Comparison of ENCODE assay signal across 12 cellular contexts in genomic region chr2:200786423-200786822, GRCh38. TPM values are rescaled to one million over a fixed set of nuclear protein-coding genes. Genes with fewer than 3 reads are reported as not detected.
A peak's percentile ranks its signal among the peaks of the same experiment; 100 is the strongest.
DNase-seq lines count a peak whose midpoint lies in the region; ATAC-seq, FAIRE-seq and TF ChIP-seq lines count a peak whose summit lies in the region.
"Had no signal": no experiment of that assay in that cellular context is flagged by ENCODE, and none has a peak within 500 bp of the region (broad histone marks: within the 10 kb centered on the region; RNA-seq: fewer than 3 reads in every experiment).

No MANE protein-coding gene starts in this region.

- TF ChIP-seq POLR2A in A549 (IDR thresholded peaks at IDR 0.05; ENCODE audit: low read length): no peak
- no peak for TF ChIP-seq POLR2A in IMR-90 (IDR thresholded peaks at IDR 0.05; ENCODE audit: low read depth, low read length)

- peak in 1 of 2 experiments; percentile 25; a peak in 1 of 5 replicates for TF ChIP-seq RAD21 in A549 (conservative IDR thresholded peaks at IDR 0.05 in 1 of 2, IDR thresholded peaks at IDR 0.05 in 1 of 2)
- no peak for TF ChIP-seq RAD21 in IMR-90 (IDR thresholded peaks at IDR 0.05; ENCODE audit: low read length)

- H3K4ac ChIP-seq in IMR-90 (ENCODE audit: low read depth, low read length): peak overlapping the region; percentile 73; the same call in 1 of the 2 replicates

- H3K36me3 ChIP-seq in IMR-90 (ENCODE audit: control insufficient read depth, insufficient read depth, low read length) (no peaks in the 10 kb centered on the region), keratinocyte (ENCODE audit: control insufficient read depth in 2 of 2, extremely low read depth in 1 of 2, insufficient read depth in 2 of 2, low read length in 2 of 2) (no peaks in the 10 kb centered on the region)
- H3K36me3 ChIP-seq: spleen had no signal

- H4K20me1 ChIP-seq in IMR-90 (ENCODE audit: insufficient read depth, low read length): no peaks in the 10 kb centered on the region; the same call in 1 of the 2 replicates
- no peaks in the 10 kb centered on the region for H4K20me1 ChIP-seq in keratinocyte (ENCODE audit: control insufficient read depth, extremely low read depth, insufficient read depth, low read length)

- WGBS in A549 (ENCODE audit: missing lambda C conversion rate): 2% methylated on average over 2 of the region's 2 CpGs
- no CpG with 5 or more reads among the region's 2 CpGs for WGBS in IMR-90 (ENCODE audit: extremely low coverage in 2 of 2, insufficient read length in 1 of 2), 2 experiments

- H3K4me1 ChIP-seq in A549 (peaks cover 46% of the 10 kb centered on the region), IMR-90 (ENCODE audit: control insufficient read depth, insufficient read depth, low read length) (peaks cover 12% of the 10 kb centered on the region), keratinocyte (ENCODE audit: control insufficient read depth, extremely low read depth, insufficient read depth, low read length) (peaks cover 36% of the 10 kb centered on the region)
- H3K4me1 ChIP-seq: spleen had no signal

- peak overlapping the region; percentile 58 to 69 for H4K8ac ChIP-seq in IMR-90 (ENCODE audit: low read depth in 2 of 2, low read length in 2 of 2)

- peak overlapping the region; percentile 62; the same call in 1 of the 2 replicates for H3K14ac ChIP-seq in IMR-90 (replicated peaks; ENCODE audit: low read depth, low read length)

- H2BK20ac ChIP-seq in IMR-90 (ENCODE audit: low read depth, low read length): peak overlapping the region; percentile 84

- H3K4me2 ChIP-seq in A549 (peak overlapping the region; percentile 79), IMR-90 (ENCODE audit: low read depth, low read length) (peak overlapping the region; percentile 72), keratinocyte (ENCODE audit: control insufficient read depth, extremely low read depth, insufficient read depth, low read depth, low read length) (peak overlapping the region; percentile 81)

- peak in 1 of 2 experiments; percentile 69 for DNase-seq in A549 (ENCODE audit: low read depth in 1 of 2, low spot score in 1 of 2)
- peak; percentile 75 for DNase-seq in IMR-90
- peak; percentile 46 for DNase-seq in astrocyte of the hippocampus (ENCODE audit: low read depth, low spot score)
- no peak for DNase-seq in keratinocyte (ENCODE audit: low read depth, low spot score)
- no peak for DNase-seq in retina
- DNase-seq in GM20000 (ENCODE audit: low spot score): no peak
- no peak for DNase-seq in SKM-1 (lab: John Stamatoyannopoulos, UW; ENCODE audit: unreplicated experiment)
- DNase-seq: activated CD8-positive, alpha-beta memory T cell treated with anti-CD3 and anti-CD28 coated beads, Interleukin-2, amount 50 U/mL, for 4 hours; Kasumi-1; NCI-H524; spleen had no signal

- peak overlapping the region; percentile 88; the same call in 1 of the 2 replicates for H3K18ac ChIP-seq in IMR-90 (ENCODE audit: low read depth, low read length)

- no peak overlapping the region for H2AK9ac ChIP-seq in IMR-90 (replicated peaks; ENCODE audit: low read depth, low read length, poor library complexity)

- in situ Hi-C loops in IMR-90 (cut with MboI; ENCODE audit: low sequenced_read_pairs): no loop called here

- H2AFZ ChIP-seq in IMR-90 (replicated peaks; ENCODE audit: low read length, poor library complexity): no peak overlapping the region
- H2AFZ ChIP-seq in keratinocyte (ENCODE audit: control insufficient read depth, low read length): peak overlapping the region; percentile 15

- no peak for FAIRE-seq in A549 (lab: Jason Lieb, UNC)
- FAIRE-seq in keratinocyte (lab: Jason Lieb, UNC): no peak

- H2BK15ac ChIP-seq in IMR-90 (ENCODE audit: low read depth, low read length): peak overlapping the region; percentile 49; the same call in 2 of the 3 replicates

- CTCF ChIA-PET in A549 (lab: Yijun Ruan, JAX): interaction anchor here (0.7 to 1.3 kb wide), 2 partner anchors 28 to 38 kb away, joined by 3 to 5 read pairs; no protein-coding TSS in a partner anchor
- CTCF ChIA-PET in IMR-90 (lab: Yijun Ruan, JAX): interaction anchor here (0.6 kb wide), 2 partner anchors 456 to 648 kb away, joined by 3 to 4 read pairs; no protein-coding TSS in a partner anchor

- peak overlapping the region; percentile 71; the same call in 1 of the 2 replicates for H4K5ac ChIP-seq in IMR-90 (ENCODE audit: low read depth, low read length)

- H3K9ac ChIP-seq in IMR-90 (ENCODE audit: low read depth, low read length) (peak overlapping the region; percentile 8; the same call in 1 of the 2 replicates), keratinocyte (ENCODE audit: control insufficient read depth, extremely low read depth, insufficient read depth, low read length) (peak overlapping the region; percentile 76)

- H3K9me1 ChIP-seq in IMR-90 (ENCODE audit: insufficient read depth, low read length) (peaks cover 14% of the 10 kb centered on the region), keratinocyte (ENCODE audit: control insufficient read depth, extremely low read depth, insufficient read depth, low read length) (no peaks in the 10 kb centered on the region)

- H4K91ac ChIP-seq in IMR-90 (ENCODE audit: insufficient read depth, low read depth, low read length): peak overlapping the region; percentile 69

- H2AK5ac ChIP-seq in IMR-90 (ENCODE audit: low read depth, low read length): peak overlapping the region; percentile 79

- no peak for TF ChIP-seq CTCF in A549 (IDR thresholded peaks at IDR 0.05)
- no peak for TF ChIP-seq CTCF in IMR-90 (conservative IDR thresholded peaks at IDR 0.05; ENCODE audit: low read depth, low read length)
- TF ChIP-seq CTCF in keratinocyte (optimal IDR thresholded peaks at IDR 0.05 in 1 of 3, IDR thresholded peaks at IDR 0.05 in 1 of 3, conservative IDR thresholded peaks at IDR 0.05 in 1 of 3; ENCODE audit: extremely low read depth in 1 of 3, insufficient read depth in 2 of 3, low read length in 3 of 3): no peak
- TF ChIP-seq CTCF in GM20000 (IDR thresholded peaks at IDR 0.05; ENCODE audit: extremely low read depth, missing control alignments): no peak

- H3K9me3 ChIP-seq in A549 (no peaks in the 10 kb centered on the region), IMR-90 (ENCODE audit: control insufficient read depth, insufficient read depth, low read length) (no peaks in the 10 kb centered on the region), keratinocyte (ENCODE audit: control insufficient read depth, low read depth, low read length) (no peaks in the 10 kb centered on the region)
- H3K9me3 ChIP-seq: spleen had no signal

- H3K27me3 ChIP-seq in IMR-90 (ENCODE audit: control insufficient read depth, insufficient read depth, low read length): no peaks in the 10 kb centered on the region
- no peaks in the 10 kb centered on the region for H3K27me3 ChIP-seq in keratinocyte (ENCODE audit: control insufficient read depth, extremely low read depth, insufficient read depth, low read length)
- H3K27me3 ChIP-seq: spleen had no signal

- dilution Hi-C loops in IMR-90 (cut with HindIII; ENCODE audit: low sequenced_read_pairs, unreplicated experiment) (no loop called here), keratinocyte (cut with MboI; ENCODE audit: extremely low pct_ligation_motif_present, low sequenced_read_pairs) (no loop called here)

- H3K27ac ChIP-seq in A549: peak overlapping the region; percentile 84 to 86
- H3K27ac ChIP-seq in IMR-90 (ENCODE audit: insufficient read depth, low read length): peak overlapping the region; percentile 88
- H3K27ac ChIP-seq in keratinocyte (ENCODE audit: control insufficient read depth, insufficient read depth, low read length): peak overlapping the region; percentile 99
- H3K27ac ChIP-seq: spleen had no signal

- ATAC-seq in A549 (peak in 1 of 2 experiments; percentile 16; a peak in 4 of 6 replicates), IMR-90 (ENCODE audit: low read depth) (peak; percentile 36), HG03378 (IDR thresholded peaks at IDR 0.05; ENCODE audit: unreplicated experiment) (no peak)

- POLR2A ChIA-PET in A549 (lab: Yijun Ruan, JAX) (interaction anchor here (0.6 to 0.9 kb wide), 2 partner anchors 9 to 25 kb away, joined by 4 read pairs; partner anchors contain the start of gene BZW1), IMR-90 (lab: Charles Lee; ENCODE audit: unreplicated experiment) (interaction anchor here (0.6 kb wide), 1 partner anchor 37 kb away, joined by 12 read pairs; no protein-coding TSS in a partner anchor)

- H2BK120ac ChIP-seq in IMR-90 (ENCODE audit: low read depth, low read length): peak overlapping the region; percentile 94

- peak overlapping the region; percentile 85 for H3K56ac ChIP-seq in IMR-90 (ENCODE audit: extremely low read depth, insufficient read depth, low read length)

- BruUV-seq in IMR-90 (replicated peaks; lab: Mats Ljungman, UMichigan): no TSS peak

- peak overlapping the region; percentile 93 for H2BK5ac ChIP-seq in IMR-90 (ENCODE audit: low read depth, low read length, poor library complexity, severe bottlenecking)

- peaks cover 0 to 13% of the 10 kb centered on the region in 2 experiments; a peak in 2 of 4 replicates for H3K79me1 ChIP-seq in IMR-90 (ENCODE audit: low read depth in 1 of 2, low read length in 2 of 2)

- H3K23ac ChIP-seq in IMR-90 (ENCODE audit: low read depth, low read length): peak overlapping the region; percentile 86; the same call in 1 of the 2 replicates

- H3K4me3 ChIP-seq in A549 (no peak overlapping the region), IMR-90 (ENCODE audit: insufficient read depth, low read depth, low read length) (no peak overlapping the region), keratinocyte (ENCODE audit: control insufficient read depth in 2 of 3, extremely low read depth in 1 of 3, insufficient read depth in 2 of 3, low read depth in 1 of 3, low read length in 3 of 3) (peak overlapping the region in 2 of 3 experiments; percentile 35 to 36)
- H3K4me3 ChIP-seq: spleen had no signal

- intact Hi-C loops in IMR-90 (cut with micrococcal nuclease): loop anchor here (2.0 kb wide), 2 partner anchors 24 to 38 kb away; partner anchors contain the start of gene BZW1

- peak; percentile 20 to 40; a peak in 2 of 5 replicates for TF ChIP-seq EP300 in A549 (IDR thresholded peaks at IDR 0.05)

- no peaks in the 10 kb centered on the region for H3K79me2 ChIP-seq in keratinocyte (ENCODE audit: control insufficient read depth, insufficient read depth, low read length)

RNA-seq across cellular contexts. Expression of gene BZW1, which starts 25.3 kb away (rescaled TPM):
- 439 and 494 TPM in 2 replicates for polyA plus RNA-seq in A549 (2011; rRNA removed)
- 110 and 135 TPM in 2 replicates for polyA plus RNA-seq in A549 (2012; cell fraction: cytosol; rRNA removed)
- 52.0 and 65.2 TPM in 2 replicates for polyA plus RNA-seq in A549 (2012; cell fraction: nucleus; rRNA removed)
- polyA plus RNA-seq in A549 (2017; fragmentation: RNase III; extraction: RNeasy Plus Mini Kit Qiagen cat#74134 plus additional on column Dnase treatment): 401 to 422 TPM (median 419 TPM) in 3 replicates
- polyA minus RNA-seq in A549 (2011; rRNA and poly(A)+ RNA removed): 440 and 450 TPM in 2 replicates
- total RNA-seq in IMR-90 (2012; rRNA removed): 268 and 323 TPM in 2 replicates
- 187 and 204 TPM in 2 replicates for polyA plus RNA-seq in IMR-90 (2012; rRNA removed)
- 31.6 and 185 TPM in 2 replicates for polyA plus RNA-seq in IMR-90 (2012; cell fraction: cytosol; rRNA removed)
- polyA plus RNA-seq in IMR-90 (2012; cell fraction: nucleus; rRNA removed; ENCODE audit: low replicate concordance): 11.5 and 146 TPM in 2 replicates
- polyA plus RNA-seq in keratinocyte: 297 to 402 TPM (median 326 TPM) in 3 replicates
- polyA plus RNA-seq in keratinocyte (2011; ENCODE audit: low read depth): 552 TPM
- 254 and 501 TPM in 2 replicates for polyA plus RNA-seq in keratinocyte (2011; cell fraction: cytosol; rRNA removed)
- polyA plus RNA-seq in keratinocyte (2011; cell fraction: nucleus; rRNA removed): 251 and 289 TPM in 2 replicates
- 318 and 409 TPM in 2 replicates for polyA plus RNA-seq in keratinocyte (2012; ENCODE audit: low replicate concordance)
- 283 to 517 TPM (median 357 TPM) in 3 replicates for polyA minus RNA-seq in keratinocyte
- polyA minus RNA-seq in keratinocyte (2011; cell fraction: cytosol; rRNA and poly(A)+ RNA removed): 315 TPM
- 128 and 247 TPM in 2 replicates for polyA minus RNA-seq in keratinocyte (2011; cell fraction: nucleus; rRNA and poly(A)+ RNA removed)

Comparison
In these comparisons a context has a peak if more than half of its experiments do, and no peak if none do; other contexts are left out.
1. DNase-seq: peak in IMR-90 (single experiment) and astrocyte of the hippocampus (single experiment); none in keratinocyte (single experiment), retina (single experiment), GM20000 (single experiment) and SKM-1 (single experiment).
2. H3K4me3 ChIP-seq: peak in keratinocyte (2 of 3); none in A549 (single experiment) and IMR-90 (single experiment).
3. Peak in every context shown above with its lines, with median percentiles within 50 percentile points of each other: H3K27ac ChIP-seq and H3K4me2 ChIP-seq.